Comparison of ENCODE assay signal across 19 cellular contexts in genomic region chr3:27289769-27290413, GRCh38.
A peak's percentile ranks its signal among the peaks of the same experiment; 100 is the strongest.
DNase-seq lines count a peak whose midpoint lies in the region; TF ChIP-seq lines count a peak whose summit lies in the region.
"Had no signal": no experiment of that assay in that cellular context is flagged by ENCODE, and none has a peak within 500 bp of the region (broad histone marks: within the 10 kb centered on the region; RNA-seq: fewer than 3 reads in every experiment).

No MANE protein-coding gene starts in this region.

- no peaks in the 10 kb centered on the region; the same call in 1 of the 2 replicates for H3K9me2 ChIP-seq in SK-N-SH

- no peaks in the 10 kb centered on the region for H4K20me1 ChIP-seq in SK-N-SH (ENCODE audit: insufficient read depth)
- H4K20me1 ChIP-seq in osteoblast (ENCODE audit: insufficient read depth, low read length), result no peaks in the 10 kb centered on the region

- no peak for TF ChIP-seq CTCF in SK-N-SH (IDR thresholded peaks at IDR 0.05)
- no peak for TF ChIP-seq CTCF in epithelial cell of esophagus (IDR thresholded peaks at IDR 0.05; ENCODE audit: insufficient read depth, low read depth, low read length, missing control alignments)
- TF ChIP-seq CTCF in osteoblast (IDR thresholded peaks at IDR 0.05; ENCODE audit: extremely low read depth, low read depth, low read length), result no peak
- no peak for TF ChIP-seq CTCF in GM10248 (IDR thresholded peaks at IDR 0.05; ENCODE audit: control extremely low read depth, extremely low read depth, low read depth, missing control alignments)

- 35% methylated on average over 3 of the region's 3 CpGs for WGBS in SK-N-SH (ENCODE audit: low lambda C conversion rate)

- no peaks in the 10 kb centered on the region for H3F3A ChIP-seq in SK-N-SH (replicated peaks; ENCODE audit: insufficient read depth)

- peak; percentile 21 for DNase-seq in GM04503 (ENCODE audit: low read depth)
- DNase-seq in SK-N-SH, result no peak
- DNase-seq in epithelial cell of esophagus (ENCODE audit: low read depth), result peak; percentile 18
- DNase-seq in osteoblast (ENCODE audit: insufficient read length, low spot score, missing footprints), result no peak
- no peak for DNase-seq in GM10248 (ENCODE audit: extremely low spot score)
- no peak for DNase-seq in effector CD4-positive, alpha-beta T cell
- DNase-seq in SW480 (ENCODE audit: low spot score), result no peak
- DNase-seq in NCI-H2227 (lab: John Stamatoyannopoulos, UW; ENCODE audit: unreplicated experiment), result no peak
- DNase-seq: activated CD4-positive, alpha-beta memory T cell treated with anti-CD3 and anti-CD28 coated beads for 36 hours; activated CD4-positive, CD25-positive, alpha-beta regulatory T cell; activated CD8-positive, alpha-beta memory T cell treated with anti-CD3 and anti-CD28 coated beads, Interleukin-2, amount 50 U/mL, for 48 hours; CD4-positive, alpha-beta T cell; effector CD8-positive, alpha-beta T cell; erythroblast; GDM1; NCI-H1105; NCI-H2081; NCI-H345 had no signal

- H3K4me1 ChIP-seq in SK-N-SH (ENCODE audit: control insufficient read depth in 1 of 2, insufficient read depth in 2 of 2, low read depth in 1 of 2, low read length in 1 of 2) (no peaks in the 10 kb centered on the region; a peak in 1 of 4 replicates), osteoblast (ENCODE audit: insufficient read depth, low read length) (peaks cover 7% of the 10 kb centered on the region)

- TF ChIP-seq EP300 in SK-N-SH (IDR thresholded peaks at IDR 0.05; ENCODE audit: borderline replicate concordance in 1 of 2, low read depth in 1 of 2, low read length in 1 of 2), result 0 out of 4 replicates have a peak, but pooled peaks of 1 of the 2 experiments have one; percentile 17

- CTCF ChIA-PET in SK-N-SH (lab: Yijun Ruan, JAX) (no interaction called here), GM10248 (lab: Yijun Ruan, JAX) (no interaction called here)

- no peak overlapping the region for H2AFZ ChIP-seq in SK-N-SH (ENCODE audit: low read depth)
- no peak overlapping the region for H2AFZ ChIP-seq in osteoblast (ENCODE audit: low read length)

- POLR2A ChIA-PET in SK-N-SH (lab: Yijun Ruan, JAX), result no interaction called here
- POLR2A ChIA-PET in GM10248 (lab: Yijun Ruan, JAX), result no interaction called here

- no peak overlapping the region for H3K9ac ChIP-seq in SK-N-SH

- H3K27me3 ChIP-seq in SK-N-SH (ENCODE audit: insufficient read depth) (no peaks in the 10 kb centered on the region), osteoblast (ENCODE audit: insufficient read depth, low read length) (no peaks in the 10 kb centered on the region)
- H3K27me3 ChIP-seq: ascending aorta had no signal

- H3K36me3 ChIP-seq in SK-N-SH (replicated peaks in 1 of 2; ENCODE audit: control insufficient read depth in 1 of 2, insufficient read depth in 2 of 2, low read length in 1 of 2) (peaks cover 0 to 4% of the 10 kb centered on the region in 2 experiments), osteoblast (ENCODE audit: insufficient read depth, low read length) (peaks cover 17% of the 10 kb centered on the region)
- H3K36me3 ChIP-seq: ascending aorta had no signal

- H3K4me3 ChIP-seq in SK-N-SH (ENCODE audit: low read depth in 2 of 2, low read length in 1 of 2) (no peak overlapping the region), epithelial cell of esophagus (ENCODE audit: low read length) (no peak overlapping the region), osteoblast (ENCODE audit: insufficient read depth, low read length) (no peak overlapping the region)
- H3K4me3 ChIP-seq: ascending aorta had no signal

- H3K4me2 ChIP-seq in SK-N-SH (no peak overlapping the region), osteoblast (ENCODE audit: insufficient read depth, low read length) (no peak overlapping the region)

- no peak for TF ChIP-seq RAD21 in SK-N-SH (IDR thresholded peaks at IDR 0.05; ENCODE audit: low read length)

- H3K27ac ChIP-seq in SK-N-SH (ENCODE audit: low read depth in 2 of 2, low read length in 1 of 2), result peak overlapping the region in 1 of 2 experiments; percentile 73; a peak in 2 of 4 replicates
- peak overlapping the region; percentile 64 for H3K27ac ChIP-seq in osteoblast (ENCODE audit: low read depth, low read length)
- H3K27ac ChIP-seq: ascending aorta had no signal

- H3K79me2 ChIP-seq in SK-N-SH (ENCODE audit: insufficient read depth) (no peaks in the 10 kb centered on the region), osteoblast (ENCODE audit: insufficient read depth, low read length) (no peaks in the 10 kb centered on the region)

- H3K9me3 ChIP-seq in SK-N-SH (no peaks in the 10 kb centered on the region), osteoblast (ENCODE audit: low read depth, low read length) (no peaks in the 10 kb centered on the region)
- H3K9me3 ChIP-seq: ascending aorta had no signal

TF ChIP-seq in SK-N-SH, 30 proteins besides CTCF, POLR2A, EP300 and RAD21:
- TF ChIP-seq GABPA (IDR thresholded peaks at IDR 0.05; ENCODE audit: low read depth) (no peak), IRF3 (IDR thresholded peaks at IDR 0.05; ENCODE audit: low read depth, low read length) (no peak), JUND (IDR thresholded peaks at IDR 0.05) (peak; percentile 34; the same call in 1 of the 2 replicates), FOSL2 (IDR thresholded peaks at IDR 0.05; ENCODE audit: borderline replicate concordance, low read depth) (peak; percentile 12; the same call in 1 of the 2 replicates), USF1 (IDR thresholded peaks at IDR 0.05; ENCODE audit: borderline replicate concordance, low read depth) (no peak), NFIC (IDR thresholded peaks at IDR 0.05; ENCODE audit: borderline replicate concordance) (peak; percentile 33; the same call in 1 of the 2 replicates), POLR2AphosphoS5 (IDR thresholded peaks at IDR 0.05; ENCODE audit: low read depth, low read length) (no peak)
TF ChIP-seq in SK-N-SH: peak in this region for 3.

Comparison
In these comparisons a context has a peak if more than half of its experiments do, and no peak if none do; other contexts are left out.
1. DNase-seq: peak in GM04503 (single experiment) and epithelial cell of esophagus (single experiment); none in SK-N-SH (single experiment), osteoblast (single experiment), GM10248 (single experiment), effector CD4-positive, alpha-beta T cell (single experiment), SW480 (single experiment) and NCI-H2227 (single experiment).